2 cellular contexts compared by ENCODE assay signal in genomic region chr20:56343861-56344381, GRCh38.
TF ChIP-seq lines count a peak whose summit lies in the region.

No MANE protein-coding gene starts in this region.

TF ChIP-seq in HCT116, 20 proteins besides CTCF, POLR2A, EP300 and RAD21 (continued from another document):
- TF ChIP-seq CBX3 (IDR thresholded peaks at IDR 0.05; ENCODE audit: low read depth) (no peak), ZFX (IDR thresholded peaks at IDR 0.05) (no peak), EZH2 (IDR thresholded peaks at IDR 0.05) (no peak), ATF3 (IDR thresholded peaks at IDR 0.05) (no peak), ELF1 (IDR thresholded peaks at IDR 0.05; ENCODE audit: borderline replicate concordance, low read depth) (no peak), POLR2AphosphoS5 (IDR thresholded peaks at IDR 0.05; ENCODE audit: low read depth, low read length) (no peak), YY1 (IDR thresholded peaks at IDR 0.05; ENCODE audit: extremely low read depth, insufficient replicate concordance, low read depth, low read length) (no peak), EZH2phosphoT487 (IDR thresholded peaks at IDR 0.05; ENCODE audit: borderline replicate concordance) (no peak), CEBPB (IDR thresholded peaks at IDR 0.05; ENCODE audit: low read depth) (no peak), MAX (IDR thresholded peaks at IDR 0.05) (no peak), ZNF274 (IDR thresholded peaks at IDR 0.05; ENCODE audit: low read depth, low read length) (no peak), ZBTB33 (IDR thresholded peaks at IDR 0.05; ENCODE audit: extremely low read depth, insufficient replicate concordance, low read length) (no peak)

TF ChIP-seq in SK-N-SH treated with all-trans-retinoic acid at 6 μM for 48 hours, 23 proteins besides CTCF, POLR2A, EP300 and RAD21 (continued from another document):
- no peak for TF ChIP-seq CREB5 (CRISPR knock-in tag; IDR thresholded peaks at IDR 0.05; ENCODE audit: low read depth)
- no peak for TF ChIP-seq TOX (CRISPR knock-in tag; IDR thresholded peaks at IDR 0.05; ENCODE audit: borderline replicate concordance)
- TF ChIP-seq ZNF565 (CRISPR knock-in tag; conservative IDR thresholded peaks at IDR 0.05; ENCODE audit: low read depth): no peak
- TF ChIP-seq ZFP3 (CRISPR knock-in tag; IDR thresholded peaks at IDR 0.05): no peak
- no peak for TF ChIP-seq ZC3H10 (CRISPR knock-in tag; IDR thresholded peaks at IDR 0.05)
- TF ChIP-seq PPARA (CRISPR knock-in tag; IDR thresholded peaks at IDR 0.05; ENCODE audit: borderline replicate concordance): no peak
- no peak for TF ChIP-seq POU6F1 (CRISPR knock-in tag; IDR thresholded peaks at IDR 0.05; ENCODE audit: borderline replicate concordance, low read depth)
- no peak for TF ChIP-seq ESRRG (CRISPR knock-in tag; IDR thresholded peaks at IDR 0.05)
